8 cellular contexts compared by ENCODE assay signal in the genomic region with DNA sequence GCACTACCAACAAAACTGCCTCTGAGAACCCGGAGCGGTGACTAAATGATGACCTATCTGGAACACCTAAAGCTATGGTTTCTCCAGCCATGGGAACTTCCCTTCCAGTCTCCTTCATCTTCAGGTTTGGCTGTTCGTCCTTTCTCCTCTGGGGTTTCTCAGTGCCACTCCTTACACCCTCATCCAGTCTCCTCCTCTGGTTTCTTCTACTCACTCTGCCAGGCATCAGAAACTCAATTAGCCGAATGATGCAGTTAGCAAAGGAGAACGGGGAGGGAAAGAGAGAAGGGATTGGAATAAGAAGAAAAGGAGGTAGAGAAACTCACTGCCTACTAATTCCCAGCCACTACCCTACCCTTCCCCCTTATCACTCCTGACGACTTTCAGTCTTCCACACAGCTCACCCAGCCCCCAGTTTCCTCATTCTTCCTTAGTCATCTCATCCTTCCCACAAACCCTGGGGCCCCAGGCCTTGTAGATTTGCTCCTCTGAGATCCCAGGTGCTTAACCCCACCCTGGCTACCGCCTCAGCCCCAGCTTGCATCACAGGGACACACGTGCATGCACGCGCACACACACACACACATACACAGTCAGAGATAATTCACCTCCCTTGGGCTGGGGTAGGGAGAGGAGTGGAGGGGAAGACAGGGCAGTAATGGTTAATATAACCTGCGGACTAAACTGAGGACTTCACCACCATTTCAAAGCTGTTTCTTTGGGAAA. TPM values are rescaled to one million over a fixed set of nuclear protein-coding genes. Genes with fewer than 3 reads are reported as not detected.
DNase-seq lines count a peak whose midpoint lies in the region; ATAC-seq and TF ChIP-seq lines count a peak whose summit lies in the region.

No MANE protein-coding gene starts in this region.

- H3K4me1 ChIP-seq in BLaER1: peaks cover 53% of the 10 kb centered on the region
- H3K4me1 ChIP-seq in Karpas-422 (ENCODE audit: low read length): peaks cover 65% of the 10 kb centered on the region

- H3K27ac Mint-ChIP-seq in dendritic cell treated with granulocyte-macrophage colony-stimulating factor and Interleukin-4, amounts not matched to agents 40 ng/mL and 50 ng/mL, for 4 days: peak overlapping the region; percentile 72
- peak overlapping the region; percentile 95 for H3K27ac Mint-ChIP-seq in mesothelial cell of epicardium

- no peaks in the 10 kb centered on the region for H3K9me3 ChIP-seq in BLaER1
- H3K9me3 ChIP-seq in Karpas-422 (ENCODE audit: low read length): no peaks in the 10 kb centered on the region

- H3K9me2 ChIP-seq in Karpas-422 (replicated peaks; ENCODE audit: insufficient read depth, low read length): no peaks in the 10 kb centered on the region

- H4K20me1 ChIP-seq in BLaER1 (no peaks in the 10 kb centered on the region), Karpas-422 (ENCODE audit: insufficient read depth, low read depth, low read length) (no peaks in the 10 kb centered on the region)

- intact Hi-C loops in dendritic cell treated with granulocyte-macrophage colony-stimulating factor and Interleukin-4, amounts not matched to agents 40 ng/mL and 50 ng/mL, for 4 days (cut with micrococcal nuclease): loop anchor here (10.0 kb wide), 1 partner anchor 1700 kb away; a partner anchor contains a TSS

- H2AFZ ChIP-seq in Karpas-422 (ENCODE audit: low read length): 0 out of 2 replicates have a peak overlapping the region, but pooled peaks have one; percentile 13

- peaks cover 97% of the 10 kb centered on the region for H3K79me2 ChIP-seq in Karpas-422 (ENCODE audit: low read length)

- peak overlapping the region; percentile 51 for H3K4me3 Mint-ChIP-seq in dendritic cell treated with granulocyte-macrophage colony-stimulating factor and Interleukin-4, amounts not matched to agents 40 ng/mL and 50 ng/mL, for 4 days
- H3K4me3 Mint-ChIP-seq in mesothelial cell of epicardium: peak overlapping the region; percentile 38

- DNase-seq in Karpas-422 (no peak), mesothelial cell of epicardium (ENCODE audit: low spot score in 2 of 2, unreplicated experiment in 2 of 2) (no peak), superior temporal gyrus (ENCODE audit: extremely low spot score) (no peak), T-helper 2 cell (no peak)

- 0 out of 2 replicates have a peak, but pooled peaks cover 3% of the 10 kb centered on the region for H3K36me3 ChIP-seq in BLaER1
- peaks cover 41% of the 10 kb centered on the region for H3K36me3 ChIP-seq in Karpas-422 (ENCODE audit: insufficient read depth, low read length)

- no peaks in the 10 kb centered on the region for H3K27me3 Mint-ChIP-seq in dendritic cell treated with granulocyte-macrophage colony-stimulating factor and Interleukin-4, amounts not matched to agents 40 ng/mL and 50 ng/mL, for 4 days
- no peaks in the 10 kb centered on the region for H3K27me3 Mint-ChIP-seq in mesothelial cell of epicardium (ENCODE audit: low read depth)

- H3K9me3 Mint-ChIP-seq in dendritic cell treated with granulocyte-macrophage colony-stimulating factor and Interleukin-4, amounts not matched to agents 40 ng/mL and 50 ng/mL, for 4 days: peaks cover 8% of the 10 kb centered on the region
- H3K9me3 Mint-ChIP-seq in mesothelial cell of epicardium: no peaks in the 10 kb centered on the region

- peaks cover 11% of the 10 kb centered on the region for H3K36me3 Mint-ChIP-seq in dendritic cell treated with granulocyte-macrophage colony-stimulating factor and Interleukin-4, amounts not matched to agents 40 ng/mL and 50 ng/mL, for 4 days (ENCODE audit: low read depth)
- peaks cover 11% of the 10 kb centered on the region for H3K36me3 Mint-ChIP-seq in mesothelial cell of epicardium

- H3K9ac ChIP-seq in BLaER1: no peak overlapping the region
- peak overlapping the region; percentile 23; the same call in 1 of the 2 replicates for H3K9ac ChIP-seq in Karpas-422 (ENCODE audit: low read length)

- no peak for TF ChIP-seq CTCF in mesothelial cell of epicardium (IDR thresholded peaks at IDR 0.05; ENCODE audit: unreplicated experiment)

- peak overlapping the region; percentile 83 for H3K27ac ChIP-seq in BLaER1
- peak overlapping the region; percentile 69 for H3K27ac ChIP-seq in Karpas-422 (ENCODE audit: low read length)

- H3K4me1 Mint-ChIP-seq in dendritic cell treated with granulocyte-macrophage colony-stimulating factor and Interleukin-4, amounts not matched to agents 40 ng/mL and 50 ng/mL, for 4 days (ENCODE audit: low read depth): peaks cover 62% of the 10 kb centered on the region
- peaks cover 58% of the 10 kb centered on the region for H3K4me1 Mint-ChIP-seq in mesothelial cell of epicardium

- H3K4me2 ChIP-seq in BLaER1 (peak overlapping the region; percentile 87), Karpas-422 (ENCODE audit: low read depth, low read length, poor library complexity, severe bottlenecking) (peak overlapping the region; percentile 45)

- H3K4me3 ChIP-seq in BLaER1 (no peak overlapping the region), Karpas-422 (ENCODE audit: low read length) (peak overlapping the region; percentile 11; the same call in 1 of the 2 replicates)

- H3K27me3 ChIP-seq in BLaER1: no peaks in the 10 kb centered on the region
- no peaks in the 10 kb centered on the region for H3K27me3 ChIP-seq in Karpas-422 (ENCODE audit: low read length)

- ATAC-seq in HG03432 (IDR thresholded peaks at IDR 0.05; ENCODE audit: unreplicated experiment) (no peak), HG03521 (IDR thresholded peaks at IDR 0.05; ENCODE audit: unreplicated experiment) (no peak)

RNA-seq across cellular contexts. Expression of a gene that starts 13.0 kb away (rescaled TPM):
- 42.2 and 42.5 TPM in 2 replicates for total RNA-seq in Karpas-422 (2014; rRNA removed; shearing (Covaris generic); ENCODE audit: low replicate concordance)
- total RNA-seq in mesothelial cell of epicardium: 17.5 to 18.2 TPM (median 18.0 TPM) in 3 replicates

RNA-seq across cellular contexts. Expression of a gene that starts 13.3 kb away (rescaled TPM):
- 85.9 and 169 TPM in 2 replicates for total RNA-seq in Karpas-422 (2014; rRNA removed; shearing (Covaris generic); ENCODE audit: low replicate concordance)
- 107 to 110 TPM (median 107 TPM) in 3 replicates for total RNA-seq in mesothelial cell of epicardium
